ENCODE assay signal across 8 cellular contexts in genomic region chr3:126245811-126246727, GRCh38.
DNase-seq lines count a peak whose midpoint lies in the region; ATAC-seq and TF ChIP-seq lines count a peak whose summit lies in the region.

No MANE protein-coding gene starts in this region.

- in situ Hi-C loops in astrocyte of the cerebellum (cut with HindIII; ENCODE audit: low sequenced_read_pairs) = no loop called here

- no peaks in the 10 kb centered on the region for H3K36me3 ChIP-seq in thoracic aorta

- peak; percentile 29 for DNase-seq in NCI-H510A treated with DMSO at 0.1 percent for 48 hours (lab: John Stamatoyannopoulos, UW)
- no peak for DNase-seq in NCI-H510A (lab: John Stamatoyannopoulos, UW)
- peak; percentile 65 for DNase-seq in NCI-H1694 treated with DMSO at 0.1 percent for 48 hours (lab: John Stamatoyannopoulos, UW)
- peak; percentile 51 for DNase-seq in astrocyte of the cerebellum (ENCODE audit: low read depth)
- DNase-seq in iris pigment epithelial cell (ENCODE audit: low read depth) = peak; percentile 61
- no peak for DNase-seq in thoracic aorta (ENCODE audit: low spot score)

- no peak overlapping the region for H3K27ac ChIP-seq in thoracic aorta

- H3K4me1 ChIP-seq in thoracic aorta (ENCODE audit: control insufficient read depth in 1 of 2, low read depth in 2 of 2) = peaks cover 0 to 4% of the 10 kb centered on the region in 2 donors

- H3K4me3 ChIP-seq in astrocyte of the cerebellum (ENCODE audit: low read depth, low read length) = no peak overlapping the region
- H3K4me3 ChIP-seq in thoracic aorta = no peak overlapping the region

- no peak for ATAC-seq in thoracic aorta (ENCODE audit: insufficient number of reproducible peaks, low FRiP score, low read depth)
- ATAC-seq in GM21737 (IDR thresholded peaks at IDR 0.05; ENCODE audit: unreplicated experiment) = no peak
- ATAC-seq in GM21447 (IDR thresholded peaks at IDR 0.05; ENCODE audit: unreplicated experiment) = no peak

- no peaks in the 10 kb centered on the region for H3K9me3 ChIP-seq in thoracic aorta

- no peaks in the 10 kb centered on the region for H3K27me3 ChIP-seq in thoracic aorta (replicated peaks; ENCODE audit: insufficient read depth)

- TF ChIP-seq CTCF in astrocyte of the cerebellum (IDR thresholded peaks at IDR 0.05; ENCODE audit: low read depth, low read length, missing control alignments) (peak; percentile 47), thoracic aorta (IDR thresholded peaks at IDR 0.05) (peak; percentile 40)

Comparison
In these comparisons a context has a peak if more than half of its experiments do, and no peak if none do; other contexts are left out.
1. DNase-seq: peak in NCI-H510A treated with DMSO at 0.1 percent for 48 hours (single experiment), NCI-H1694 treated with DMSO at 0.1 percent for 48 hours (single experiment), astrocyte of the cerebellum (single experiment) and iris pigment epithelial cell (single experiment); none in NCI-H510A (single experiment) and thoracic aorta (single experiment).